In the genomic region with DNA sequence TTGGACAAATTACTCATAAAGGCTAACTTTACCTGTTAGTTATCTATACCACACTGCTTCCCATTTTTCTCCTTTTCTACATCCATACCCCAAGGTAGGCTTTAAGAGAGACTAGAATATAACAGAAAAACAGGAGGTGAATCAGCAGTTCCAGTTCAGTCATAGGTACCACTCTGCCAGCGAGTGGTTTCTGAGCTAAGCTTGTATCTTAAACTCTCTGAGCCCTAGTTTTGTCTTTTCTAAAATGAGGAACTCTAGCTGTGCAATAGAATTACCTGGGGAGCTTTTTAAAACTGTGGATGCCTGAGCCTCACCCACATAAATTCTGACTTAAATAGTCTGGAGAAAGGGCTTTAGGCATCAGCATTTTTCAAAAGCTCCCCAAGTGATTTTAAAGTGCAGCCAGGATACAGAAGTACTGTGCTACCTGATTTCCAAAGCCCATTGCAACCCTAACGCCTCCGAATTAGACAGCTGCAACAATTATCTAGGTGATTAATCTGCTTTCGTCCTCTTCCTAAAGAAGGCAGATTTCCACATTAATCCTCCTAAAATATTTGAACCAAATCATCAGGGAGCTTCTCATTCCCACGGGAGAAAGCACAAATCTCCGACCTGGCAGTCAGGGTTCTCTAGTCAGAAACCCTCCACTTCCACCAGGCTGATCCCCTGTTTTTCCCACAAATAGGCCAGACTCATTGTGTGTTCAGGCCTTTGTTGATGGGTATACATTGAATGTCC, we compare ENCODE assay signal across 19 cellular contexts.
DNase-seq lines count a peak whose midpoint lies in the region; ATAC-seq lines count a peak whose summit lies in the region.
"Had no signal": no experiment of that assay in that cellular context is flagged by ENCODE, and none has a peak within 500 bp of the region (broad histone marks: within the 10 kb centered on the region; RNA-seq: fewer than 3 reads in every experiment).

No MANE protein-coding gene starts in this region.

- H3K4me1 Mint-ChIP-seq in stimulated activated naive CD8-positive, alpha-beta T cell treated with anti-CD3 and anti-CD28 coated beads, Interleukin-15, Interleukin-2, amounts not matched to agents 100 ng/mL and 50 ng/mL, for 24 hours (ENCODE audit: low read depth): peaks cover 13% of the 10 kb centered on the region
- peaks cover 6% of the 10 kb centered on the region for H3K4me1 Mint-ChIP-seq in stimulated activated naive CD8-positive, alpha-beta T cell treated with anti-CD3 and anti-CD28 coated beads, Interleukin-15, amount 100 ng/mL, for 72 hours
- peaks cover 10% of the 10 kb centered on the region for H3K4me1 Mint-ChIP-seq in memory B cell

- H3K9me3 Mint-ChIP-seq in stimulated activated naive CD8-positive, alpha-beta T cell treated with anti-CD3 and anti-CD28 coated beads, Interleukin-15, Interleukin-2, amounts not matched to agents 100 ng/mL and 50 ng/mL, for 24 hours: no peaks in the 10 kb centered on the region
- H3K9me3 Mint-ChIP-seq in stimulated activated naive CD8-positive, alpha-beta T cell treated with anti-CD3 and anti-CD28 coated beads, Interleukin-15, amount 100 ng/mL, for 72 hours: no peaks in the 10 kb centered on the region
- no peaks in the 10 kb centered on the region for H3K9me3 Mint-ChIP-seq in memory B cell
- H3K9me3 Mint-ChIP-seq: activated naive CD8-positive, alpha-beta T cell treated with anti-CD3 and anti-CD28 coated beads for 36 hours had no signal

- H3K27ac Mint-ChIP-seq in stimulated activated naive CD8-positive, alpha-beta T cell treated with anti-CD3 and anti-CD28 coated beads, Interleukin-15, Interleukin-2, amounts not matched to agents 100 ng/mL and 50 ng/mL, for 24 hours: peak overlapping the region; percentile 17
- no peak overlapping the region for H3K27ac Mint-ChIP-seq in stimulated activated naive CD8-positive, alpha-beta T cell treated with anti-CD3 and anti-CD28 coated beads, Interleukin-15, amount 100 ng/mL, for 72 hours
- peak overlapping the region; percentile 5 for H3K27ac Mint-ChIP-seq in memory B cell
- H3K27ac Mint-ChIP-seq: activated naive CD8-positive, alpha-beta T cell treated with anti-CD3 and anti-CD28 coated beads for 36 hours had no signal

- H3K36me3 Mint-ChIP-seq in stimulated activated naive CD8-positive, alpha-beta T cell treated with anti-CD3 and anti-CD28 coated beads, Interleukin-15, Interleukin-2, amounts not matched to agents 100 ng/mL and 50 ng/mL, for 24 hours (ENCODE audit: low read depth): peaks cover 22% of the 10 kb centered on the region
- H3K36me3 Mint-ChIP-seq in memory B cell: peaks cover 17% of the 10 kb centered on the region

- no peak for ATAC-seq in stimulated activated naive CD8-positive, alpha-beta T cell treated with anti-CD3 and anti-CD28 coated beads, Interleukin-15, amount 100 ng/mL, for 72 hours
- ATAC-seq in memory B cell (ENCODE audit: low read depth) (no peak), HG03520 (IDR thresholded peaks at IDR 0.05; ENCODE audit: unreplicated experiment) (no peak)
- ATAC-seq: gastroesophageal sphincter, HepG2, right lobe of liver, SK-N-SH treated with all-trans-retinoic acid at 6 μM for 48 hours had no signal

- DNase-seq in stimulated activated naive CD8-positive, alpha-beta T cell treated with anti-CD3 and anti-CD28 coated beads, Interleukin-15, amount 100 ng/mL, for 72 hours: no peak
- DNase-seq in NCI-H82 (lab: John Stamatoyannopoulos, UW) (peak; percentile 89), memory B cell (ENCODE audit: low spot score in 2 of 2) (no peak), retina (no peak), NCI-H2171 (lab: John Stamatoyannopoulos, UW) (no peak)
- DNase-seq: activated naive CD8-positive, alpha-beta T cell treated with anti-CD3 and anti-CD28 coated beads for 36 hours; effector CD4-positive, alpha-beta T cell; GF-D8; mammary epithelial cell; NCI-H1105; NCI-H510A treated with DMSO at 0.1 percent for 48 hours; right lobe of liver; substantia nigra; T-helper 9 cell had no signal

- H3K27me3 Mint-ChIP-seq in stimulated activated naive CD8-positive, alpha-beta T cell treated with anti-CD3 and anti-CD28 coated beads, Interleukin-15, Interleukin-2, amounts not matched to agents 100 ng/mL and 50 ng/mL, for 24 hours: no peaks in the 10 kb centered on the region
- H3K27me3 Mint-ChIP-seq in stimulated activated naive CD8-positive, alpha-beta T cell treated with anti-CD3 and anti-CD28 coated beads, Interleukin-15, amount 100 ng/mL, for 72 hours: no peaks in the 10 kb centered on the region
- no peaks in the 10 kb centered on the region for H3K27me3 Mint-ChIP-seq in memory B cell
- H3K27me3 Mint-ChIP-seq: activated naive CD8-positive, alpha-beta T cell treated with anti-CD3 and anti-CD28 coated beads for 36 hours had no signal

- no peak overlapping the region for H3K4me3 Mint-ChIP-seq in stimulated activated naive CD8-positive, alpha-beta T cell treated with anti-CD3 and anti-CD28 coated beads, Interleukin-15, Interleukin-2, amounts not matched to agents 100 ng/mL and 50 ng/mL, for 24 hours
- no peak overlapping the region for H3K4me3 Mint-ChIP-seq in stimulated activated naive CD8-positive, alpha-beta T cell treated with anti-CD3 and anti-CD28 coated beads, Interleukin-15, amount 100 ng/mL, for 72 hours
- no peak overlapping the region for H3K4me3 Mint-ChIP-seq in memory B cell
- H3K4me3 Mint-ChIP-seq: activated naive CD8-positive, alpha-beta T cell treated with anti-CD3 and anti-CD28 coated beads for 36 hours had no signal

Comparison
In these comparisons a context has a peak if more than half of its experiments do, and no peak if none do; other contexts are left out.
1. H3K27ac Mint-ChIP-seq: peak in stimulated activated naive CD8-positive, alpha-beta T cell treated with anti-CD3 and anti-CD28 coated beads, Interleukin-15, Interleukin-2, amounts not matched to agents 100 ng/mL and 50 ng/mL, for 24 hours (single experiment) and memory B cell (single experiment); none in stimulated activated naive CD8-positive, alpha-beta T cell treated with anti-CD3 and anti-CD28 coated beads, Interleukin-15, amount 100 ng/mL, for 72 hours (0 of 2).